ENCODE assay signal across 10 cellular contexts in the genomic region with DNA sequence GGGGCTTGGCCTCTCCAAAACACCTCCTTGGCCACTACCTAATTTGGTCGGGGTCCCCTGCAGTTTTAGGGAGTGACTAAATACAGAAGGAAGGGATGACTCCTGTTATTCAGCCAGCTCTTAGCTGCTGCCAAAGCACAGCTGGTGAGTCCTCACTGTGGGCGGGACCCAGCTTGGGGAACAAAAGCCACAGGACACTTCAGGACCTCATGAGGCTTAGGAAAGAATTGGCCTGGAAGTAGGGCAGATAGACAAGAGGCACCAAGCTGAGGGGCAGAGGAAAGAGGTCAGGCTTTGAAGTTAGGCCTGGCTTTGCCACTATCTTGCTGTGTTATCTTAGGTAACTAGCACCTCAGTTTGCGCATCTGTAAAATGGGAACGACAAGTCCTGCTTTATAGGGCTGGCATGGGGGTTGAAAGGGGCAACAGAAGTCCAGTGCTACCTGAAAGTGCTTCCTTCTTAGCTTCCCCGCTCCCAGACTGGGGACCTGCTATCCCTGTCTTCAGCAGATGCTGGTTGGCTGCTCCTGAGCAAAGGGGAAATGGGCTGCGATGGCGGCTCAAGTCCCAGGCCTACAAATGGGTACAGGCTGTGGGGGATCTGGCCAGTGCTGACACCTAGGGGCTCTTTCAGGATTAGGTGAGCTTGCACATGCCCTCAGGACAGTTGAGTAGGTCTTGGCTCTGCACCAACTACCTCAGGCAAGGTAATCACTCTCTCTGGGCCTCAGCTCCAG. TPM values are rescaled to one million over a fixed set of nuclear protein-coding genes. Genes with fewer than 3 reads are reported as not detected.
DNase-seq lines count a peak whose midpoint lies in the region; ATAC-seq, FAIRE-seq and TF ChIP-seq lines count a peak whose summit lies in the region.
"Had no signal": no experiment of that assay in that cellular context is flagged by ENCODE, and none has a peak within 500 bp of the region (broad histone marks: within the 10 kb centered on the region; RNA-seq: fewer than 3 reads in every experiment).

No MANE protein-coding gene starts in this region.

- H3K27me3 Mint-ChIP-seq in CD4-positive, alpha-beta memory T cell = no peaks in the 10 kb centered on the region
- H3K27me3 Mint-ChIP-seq: memory B cell had no signal

- WGBS in GM12878 (ENCODE audit: insufficient coverage, insufficient replicate concordance, low lambda C conversion rate, missing lambda C conversion rate) = 84% methylated on average over 7 of the region's 7 CpGs
- 44% methylated on average over 4 of the region's 7 CpGs for WGBS in HepG2 (ENCODE audit: low lambda C conversion rate)

- H2AFZ ChIP-seq in GM12878 (ENCODE audit: control insufficient read depth, low read depth, low read length) = no peak overlapping the region; the same call in 1 of the 2 replicates
- no peak overlapping the region for H2AFZ ChIP-seq in HepG2 (ENCODE audit: low read length)

- no peak overlapping the region for H3K4me3 ChIP-seq in CD4-positive, alpha-beta memory T cell (ENCODE audit: low read length in 2 of 2)
- H3K4me3 ChIP-seq in GM12878 (no peak overlapping the region), HepG2 (replicated peaks in 1 of 3; ENCODE audit: insufficient read depth in 1 of 3, low read depth in 2 of 3, low read length in 3 of 3) (peak overlapping the region in 1 of 3 experiments; percentile 49; a peak in 1 of 6 replicates)

- peak overlapping the region in 4 of 7 donors; percentile 43 to 72 (median 51) for H3K27ac Mint-ChIP-seq in CD4-positive, alpha-beta memory T cell
- H3K27ac Mint-ChIP-seq: memory B cell had no signal

- FAIRE-seq in GM12878 (lab: Jason Lieb, UNC) = no peak
- FAIRE-seq in HepG2 (lab: Jason Lieb, UNC) = no peak

- no peaks in the 10 kb centered on the region for H3K36me3 ChIP-seq in CD4-positive, alpha-beta memory T cell (ENCODE audit: insufficient read depth, low read length)
- H3K36me3 ChIP-seq in GM12878 (ENCODE audit: control insufficient read depth in 2 of 2, insufficient read depth in 2 of 2, low read length in 1 of 2) = no peaks in the 10 kb centered on the region
- H3K36me3 ChIP-seq in HepG2 (replicated peaks in 1 of 2; ENCODE audit: control insufficient read depth in 1 of 2, insufficient read depth in 2 of 2, low read length in 2 of 2) = no peaks in the 10 kb centered on the region

- in situ Hi-C loops in GM12878 (cut with MboI) = no loop called here
- in situ Hi-C loops in HepG2 (cut with HindIII; ENCODE audit: extremely low pct_ligation_motif_present, low pct_unique_long_range_greater_than_20kb) = loop anchor here (5.0 kb wide), 1 partner anchor 39 kb away; no protein-coding TSS in a partner anchor

- TF ChIP-seq RAD21 in GM12878 (IDR thresholded peaks at IDR 0.05; ENCODE audit: insufficient read depth, low read depth, low read length) = no peak
- TF ChIP-seq RAD21 in HepG2 (CRISPR knock-in tag; IDR thresholded peaks at IDR 0.05) = no peak

- ATAC-seq in GM12878 (no peak), HepG2 (peak; percentile 13; the same call in 2 of the 3 replicates), GM18517 (IDR thresholded peaks at IDR 0.05; ENCODE audit: unreplicated experiment) (no peak), GM18505 (IDR thresholded peaks at IDR 0.05; ENCODE audit: unreplicated experiment) (no peak)

- no peaks in the 10 kb centered on the region for H3K79me2 ChIP-seq in GM12878 (ENCODE audit: control insufficient read depth, insufficient read depth, low read length)
- no peaks in the 10 kb centered on the region for H3K79me2 ChIP-seq in HepG2 (ENCODE audit: insufficient read depth, low read length)

- TF ChIP-seq EP300 in GM12878 (IDR thresholded peaks at IDR 0.05; ENCODE audit: borderline replicate concordance in 1 of 2, control insufficient read depth in 1 of 2, low read depth in 2 of 2, low read length in 2 of 2) (no peak), HepG2 (IDR thresholded peaks at IDR 0.05; ENCODE audit: low read depth in 2 of 2, low read length in 2 of 2) (no peak), HepG2 (CRISPR knock-in tag; IDR thresholded peaks at IDR 0.05; ENCODE audit: borderline replicate concordance) (no peak)

- H4K20me1 ChIP-seq in GM12878 (ENCODE audit: control insufficient read depth, insufficient read depth) = no peaks in the 10 kb centered on the region
- no peaks in the 10 kb centered on the region for H4K20me1 ChIP-seq in HepG2 (ENCODE audit: insufficient read depth, low read length)

- no peak for DNase-seq in CD4-positive, alpha-beta memory T cell
- DNase-seq in HCEC 1CT (peak; percentile 71), GM12878 (ENCODE audit: low read depth, low spot score) (no peak), HepG2 (ENCODE audit: low spot score) (no peak), inferior parietal cortex (ENCODE audit: extremely low spot score) (no peak)
- no peak for DNase-seq in effector CD8-positive, alpha-beta T cell (lab: John Stamatoyannopoulos, UW)
- DNase-seq: NCI-H1694 treated with DMSO at 0.1 percent for 48 hours had no signal

- peaks cover 26% of the 10 kb centered on the region for H3K4me1 ChIP-seq in CD4-positive, alpha-beta memory T cell (ENCODE audit: insufficient read depth, low read length)
- H3K4me1 ChIP-seq in GM12878 (ENCODE audit: control insufficient read depth, insufficient read depth, low read length) (peaks cover 61% of the 10 kb centered on the region), HepG2 (ENCODE audit: insufficient read depth, low read length) (peaks cover 45% of the 10 kb centered on the region)

- no peak overlapping the region for H3K27ac ChIP-seq in CD4-positive, alpha-beta memory T cell (ENCODE audit: low read depth, low read length)
- peak overlapping the region; percentile 42; the same call in 1 of the 2 replicates for H3K27ac ChIP-seq in GM12878 (ENCODE audit: control insufficient read depth, insufficient read depth)
- H3K27ac ChIP-seq in HepG2 (ENCODE audit: extremely low read length, insufficient read depth, low read length) = no peak overlapping the region

- CTCF ChIA-PET in CD4-positive, alpha-beta memory T cell (lab: Charles Lee; ENCODE audit: partially characterized antibody) = interaction anchor here (0.6 to 1.7 kb wide), 4 partner anchors 13 to 147 kb away, joined by 3 to 6 read pairs (median 4); no protein-coding TSS in a partner anchor
- CTCF ChIA-PET in GM12878 (lab: Yijun Ruan, JAX) (interaction anchor here (0.8 to 4.5 kb wide), 17 partner anchors 10 to 264 kb away, joined by 3 to 35 read pairs (median 3); a partner anchor contains a TSS), HepG2 (lab: Yijun Ruan, JAX; ENCODE audit: low intra/inter-chr PET ratio, low total read pairs) (no interaction called here)

- peak overlapping the region; percentile 35; the same call in 1 of the 2 replicates for H3K9ac ChIP-seq in GM12878 (ENCODE audit: control insufficient read depth, insufficient read depth, low read length)
- H3K9ac ChIP-seq in HepG2 (ENCODE audit: insufficient read depth, low read depth, low read length) = no peak overlapping the region

- peaks cover 24 to 34% (median 29%) of the 10 kb centered on the region in 4 donors for H3K4me1 Mint-ChIP-seq in CD4-positive, alpha-beta memory T cell

- intact Hi-C loops in CD4-positive, alpha-beta memory T cell (cut with micrococcal nuclease) = no loop called here
- intact Hi-C loops in GM12878 (cut with micrococcal nuclease; ENCODE audit: unreplicated experiment) (no loop called here), HepG2 (cut with micrococcal nuclease; ENCODE audit: unreplicated experiment) (no loop called here)

- TF ChIP-seq POLR2A in GM12878 (IDR thresholded peaks at IDR 0.05; ENCODE audit: low read depth, low read length) (no peak), HepG2 (IDR thresholded peaks at IDR 0.05; ENCODE audit: insufficient read depth in 1 of 2, low read depth in 2 of 2, low read length in 2 of 2) (no peak), GM18505 (IDR thresholded peaks at IDR 0.05; ENCODE audit: borderline replicate concordance, extremely low read depth, insufficient read depth, insufficient read length) (no peak)

- no peaks in the 10 kb centered on the region for H3K9me3 ChIP-seq in CD4-positive, alpha-beta memory T cell (ENCODE audit: control insufficient read depth in 1 of 2, low read length in 2 of 2)
- H3K9me3 ChIP-seq in GM12878 (replicated peaks; ENCODE audit: control insufficient read depth, insufficient read depth, low read length) = no peaks in the 10 kb centered on the region
- no peaks in the 10 kb centered on the region for H3K9me3 ChIP-seq in HepG2 (ENCODE audit: low read length)

- H3K4me3 Mint-ChIP-seq in CD4-positive, alpha-beta memory T cell = no peak overlapping the region
- H3K4me3 Mint-ChIP-seq: memory B cell had no signal

- peaks cover 0 to under 1% (median 0%) of the 10 kb centered on the region in 8 donors for H3K9me3 Mint-ChIP-seq in CD4-positive, alpha-beta memory T cell
- H3K9me3 Mint-ChIP-seq: memory B cell had no signal

- POLR2A ChIA-PET in CD4-positive, alpha-beta memory T cell (lab: Charles Lee; ENCODE audit: partially characterized antibody) = interaction anchor here (1.8 kb wide), 1 partner anchor 38 kb away, joined by 5 read pairs; no protein-coding TSS in a partner anchor
- POLR2A ChIA-PET in GM12878 (lab: Charles Lee) = interaction anchor here (0.8 to 4.7 kb wide), 8 partner anchors 9 to 175 kb away, joined by 3 to 89 read pairs (median 14); a partner anchor contains a TSS
- POLR2A ChIA-PET in HepG2 (lab: Yijun Ruan, JAX) = interaction anchor here (1.6 kb wide), 1 partner anchor 49 kb away, joined by 5 read pairs; no protein-coding TSS in a partner anchor

- no TSS peak for BruUV-seq in GM12878 (replicated peaks; lab: Mats Ljungman, UMichigan)
- BruUV-seq in HepG2 (replicated peaks; lab: Mats Ljungman, UMichigan) = no TSS peak

- no peaks in the 10 kb centered on the region for H3K27me3 ChIP-seq in CD4-positive, alpha-beta memory T cell (ENCODE audit: insufficient read depth, low read length)
- H3K27me3 ChIP-seq in GM12878 (replicated peaks in 1 of 2; ENCODE audit: control insufficient read depth in 2 of 2, insufficient read depth in 2 of 2, low read length in 1 of 2) = no peaks in the 10 kb centered on the region
- H3K27me3 ChIP-seq in HepG2 (ENCODE audit: control insufficient read depth in 1 of 2, insufficient read depth in 2 of 2, low read length in 2 of 2) = 0 out of 5 replicates have a peak, but pooled peaks cover 0 to 3% of the 10 kb centered on the region in 2 experiments

- H3K4me2 ChIP-seq in GM12878 (ENCODE audit: control insufficient read depth, insufficient read depth) (peak overlapping the region; percentile 13), HepG2 (ENCODE audit: low read depth, low read length) (peak overlapping the region; percentile 72; the same call in 1 of the 2 replicates)

- RAD21 ChIA-PET in GM12878 (lab: Charles Lee; ENCODE audit: unreplicated experiment) = interaction anchor here (0.7 to 2.6 kb wide), 9 partner anchors 13 to 48 kb away, joined by 3 to 10 read pairs (median 4); a partner anchor contains a TSS

- TF ChIP-seq CTCF in GM12878 (IDR thresholded peaks at IDR 0.05 in 2 of 3, conservative IDR thresholded peaks at IDR 0.05 in 1 of 3; ENCODE audit: control insufficient read depth in 2 of 3, extremely low read depth in 1 of 3, insufficient read depth in 1 of 3, low read depth in 3 of 3, low read length in 3 of 3) (peak; percentile 1 to 21 (median 17); a peak in 1 of 6 replicates), HepG2 (CRISPR knock-in tag; IDR thresholded peaks at IDR 0.05) (peak; percentile 25; the same call in 1 of the 2 replicates)

- SMC1A ChIA-PET in GM12878 (lab: Charles Lee; ENCODE audit: uncharacterized antibody, unreplicated experiment) = interaction anchor here (1.2 to 4.7 kb wide), 3 partner anchors 28 to 47 kb away, joined by 3 to 66 read pairs (median 38); no protein-coding TSS in a partner anchor

- H3K36me3 Mint-ChIP-seq in CD4-positive, alpha-beta memory T cell = peaks cover 0 to 5% of the 10 kb centered on the region in 2 donors
- H3K36me3 Mint-ChIP-seq: memory B cell had no signal

RNA-seq across cellular contexts. Expression of a gene that starts 15.7 kb away (rescaled TPM):
- 10 to 100 TPM; 23.0 to 24.9 TPM for total RNA-seq in CD4-positive, alpha-beta memory T cell
- polyA plus RNA-seq in CD4-positive, alpha-beta memory T cell = 100 to 1,000 TPM in 1 of 2 donors, 10 to 100 TPM in 1; 61.6 to 139 TPM
- total RNA-seq in GM12878 (2013; cell fraction: nucleolus; rRNA removed) = 20.9 and 21.2 TPM in 2 replicates
- total RNA-seq in GM12878 (2014; rRNA removed) (79.4 and 89.5 TPM in 2 replicates), GM12878 (2014; rRNA removed; fragmentation: Illumina TruSeq; extraction: Trizol) (30.1 and 35.1 TPM in 2 replicates), GM12878 (2021) (70.3 and 81.4 TPM in 2 replicates), HepG2 (2016; rRNA removed; fragmentation: Illumina TruSeq; extraction: Trizol) (6.1 and 13.2 TPM in 2 replicates)
- 41.1 TPM for polyA plus RNA-seq in GM12878 (2011; ENCODE audit: low read depth)
- polyA plus RNA-seq in GM12878 (2011; rRNA removed) (81.1 and 113 TPM in 2 replicates), GM12878 (2014; fragmentation: Illumina TruSeq; extraction: Trizol) (36.6 and 41.3 TPM in 2 replicates), GM12878 (2014; fragmentation: Nextera tagmentation; extraction: Ambion mirVana) (10 to 100 TPM in 1 of 2 experiments, 1 to 10 TPM in 1; 5.6 to 21.0 TPM), GM12878 (2014; rRNA removed) (63.9 and 67.7 TPM in 2 replicates), GM12878 (2016; fragmentation: Nextera tagmentation; extraction: Ambion mirVana) (100 to 1,000 TPM in 1 of 2 experiments, 10 to 100 TPM in 1; 97.0 to 123 TPM), HepG2 (2011; rRNA removed) (12.9 and 21.8 TPM in 2 replicates)
- polyA plus RNA-seq in GM12878 (2011; cell fraction: cytosol; rRNA removed) = 134 and 138 TPM in 2 replicates
- polyA plus RNA-seq in GM12878 (2011; cell fraction: nucleus; rRNA removed) = 40.8 and 41.8 TPM in 2 replicates
- 76.1 and 123 TPM in 2 replicates for polyA plus RNA-seq in GM12878 (2012)
- 19.2 and 36.0 TPM in 2 replicates for polyA minus RNA-seq in GM12878 (2011; rRNA and poly(A)+ RNA removed)
- polyA minus RNA-seq in GM12878 (2011; cell fraction: cytosol; rRNA and poly(A)+ RNA removed) = 26.6 and 31.1 TPM in 2 replicates
- polyA minus RNA-seq in GM12878 (2011; cell fraction: nucleus; rRNA and poly(A)+ RNA removed) = 6.8 and 7.5 TPM in 2 replicates
- 2.7 and 3.0 TPM in 2 replicates for total RNA-seq in HepG2 (2016; cell fraction: cytosol; rRNA removed; fragmentation: Illumina TruSeq; extraction: Trizol; ENCODE audit: low read depth)
- 7.4 and 12.7 TPM in 2 replicates for total RNA-seq in HepG2 (2016; cell fraction: insoluble cytoplasmic fraction; rRNA removed; fragmentation: Illumina TruSeq; extraction: Trizol)
- 3.2 and 3.3 TPM in 2 replicates for total RNA-seq in HepG2 (2016; cell fraction: membrane; rRNA removed; fragmentation: Illumina TruSeq; extraction: Trizol)
- 8.4 and 10.6 TPM in 2 replicates for total RNA-seq in HepG2 (2016; cell fraction: nucleus; rRNA removed; fragmentation: Illumina TruSeq; extraction: Trizol)
- 18.2 and 23.3 TPM in 2 replicates for polyA plus RNA-seq in HepG2 (2011; cell fraction: cytosol; rRNA removed)
- polyA plus RNA-seq in HepG2 (2011; cell fraction: nucleus; rRNA removed) = 6.3 and 11.3 TPM in 2 replicates
- 10.8 and 16.9 TPM in 2 replicates for polyA plus RNA-seq in HepG2 (2012)
- polyA plus RNA-seq in HepG2 (2016; cell fraction: cytosol; fragmentation: Illumina TruSeq; extraction: Trizol; ENCODE audit: low read depth) = 2.0 and 3.3 TPM in 2 replicates
- 5.6 and 6.9 TPM in 2 replicates for polyA plus RNA-seq in HepG2 (2016; cell fraction: insoluble cytoplasmic fraction; fragmentation: Illumina TruSeq; extraction: Trizol; ENCODE audit: low read depth)
- 3.2 and 3.9 TPM in 2 replicates for polyA plus RNA-seq in HepG2 (2016; cell fraction: membrane; fragmentation: Illumina TruSeq; extraction: Trizol; ENCODE audit: low read depth)
- 12.0 and 16.6 TPM in 2 replicates for polyA plus RNA-seq in HepG2 (2016; cell fraction: nucleus; fragmentation: Illumina TruSeq; extraction: Trizol; ENCODE audit: insufficient read depth, low read depth)
- 7.1 and 42.2 TPM in 2 replicates for polyA minus RNA-seq in HepG2 (2011; rRNA and poly(A)+ RNA removed; ENCODE audit: low replicate concordance)
- polyA minus RNA-seq in HepG2 (2011; cell fraction: cytosol; rRNA and poly(A)+ RNA removed) = 4.4 and 7.3 TPM in 2 replicates
- polyA minus RNA-seq in HepG2 (2011; cell fraction: nucleus; rRNA and poly(A)+ RNA removed) = 1.3 and 1.4 TPM in 2 replicates

RNA-seq across cellular contexts. Expression of a gene that starts 21.3 kb away (rescaled TPM):
- 1 to 10 TPM; 2.7 to 2.9 TPM for total RNA-seq in CD4-positive, alpha-beta memory T cell
- under 1 TPM; 0.12 to 0.15 TPM for polyA plus RNA-seq in CD4-positive, alpha-beta memory T cell
- total RNA-seq in GM12878 (2013; cell fraction: nucleolus; rRNA removed) = 199 and 205 TPM in 2 replicates
- total RNA-seq in GM12878 (2014; rRNA removed) (97.3 and 105 TPM in 2 replicates), GM12878 (2014; rRNA removed; fragmentation: Illumina TruSeq; extraction: Trizol) (53.3 and 54.3 TPM in 2 replicates), GM12878 (2021) (80.2 and 83.8 TPM in 2 replicates), HepG2 (2016; rRNA removed; fragmentation: Illumina TruSeq; extraction: Trizol) (not detected in 2 replicates)
- polyA plus RNA-seq in GM12878 (2011; ENCODE audit: low read depth) = 34.5 TPM
- polyA plus RNA-seq in GM12878 (2011; rRNA removed) (129 and 193 TPM in 2 replicates), GM12878 (2014; fragmentation: Illumina TruSeq; extraction: Trizol) (59.5 and 80.8 TPM in 2 replicates), GM12878 (2014; fragmentation: Nextera tagmentation; extraction: Ambion mirVana) (10 to 100 TPM; 10.9 to 13.1 TPM), GM12878 (2014; rRNA removed) (108 and 127 TPM in 2 replicates), GM12878 (2016; fragmentation: Nextera tagmentation; extraction: Ambion mirVana) (10 to 100 TPM; 60.1 to 68.6 TPM), HepG2 (2011; rRNA removed) (0.04 TPM in 1 of 2 replicates, not detected in the other)
- polyA plus RNA-seq in GM12878 (2011; cell fraction: cytosol; rRNA removed) = 212 and 255 TPM in 2 replicates
- 826 and 1,005 TPM in 2 replicates for polyA plus RNA-seq in GM12878 (2011; cell fraction: nucleus; rRNA removed)
- polyA plus RNA-seq in GM12878 (2012) = 59.3 and 73.9 TPM in 2 replicates
- polyA minus RNA-seq in GM12878 (2011; rRNA and poly(A)+ RNA removed) = 91.0 and 144 TPM in 2 replicates
- 35.3 and 38.5 TPM in 2 replicates for polyA minus RNA-seq in GM12878 (2011; cell fraction: cytosol; rRNA and poly(A)+ RNA removed)
- 102 and 127 TPM in 2 replicates for polyA minus RNA-seq in GM12878 (2011; cell fraction: nucleus; rRNA and poly(A)+ RNA removed)
- total RNA-seq in HepG2 (2016; cell fraction: cytosol; rRNA removed; fragmentation: Illumina TruSeq; extraction: Trizol; ENCODE audit: low read depth) = not detected in 2 replicates
- total RNA-seq in HepG2 (2016; cell fraction: insoluble cytoplasmic fraction; rRNA removed; fragmentation: Illumina TruSeq; extraction: Trizol) = not detected in 2 replicates
- total RNA-seq in HepG2 (2016; cell fraction: membrane; rRNA removed; fragmentation: Illumina TruSeq; extraction: Trizol) = not detected in 2 replicates
- not detected in 2 replicates for total RNA-seq in HepG2 (2016; cell fraction: nucleus; rRNA removed; fragmentation: Illumina TruSeq; extraction: Trizol)
- polyA plus RNA-seq in HepG2 (2011; cell fraction: cytosol; rRNA removed) = 0.01 and 0.04 TPM in 2 replicates
- 0.14 and 0.33 TPM in 2 replicates for polyA plus RNA-seq in HepG2 (2011; cell fraction: nucleus; rRNA removed)
- polyA plus RNA-seq in HepG2 (2012) = not detected in 2 replicates
- not detected in 2 replicates for polyA plus RNA-seq in HepG2 (2016; cell fraction: cytosol; fragmentation: Illumina TruSeq; extraction: Trizol; ENCODE audit: low read depth)
- polyA plus RNA-seq in HepG2 (2016; cell fraction: insoluble cytoplasmic fraction; fragmentation: Illumina TruSeq; extraction: Trizol; ENCODE audit: low read depth) = not detected in 2 replicates
- not detected in 2 replicates for polyA plus RNA-seq in HepG2 (2016; cell fraction: membrane; fragmentation: Illumina TruSeq; extraction: Trizol; ENCODE audit: low read depth)
- polyA plus RNA-seq in HepG2 (2016; cell fraction: nucleus; fragmentation: Illumina TruSeq; extraction: Trizol; ENCODE audit: insufficient read depth, low read depth) = not detected in 2 replicates
- polyA minus RNA-seq in HepG2 (2011; rRNA and poly(A)+ RNA removed; ENCODE audit: low replicate concordance) = 0.33 TPM in 1 of 2 replicates, not detected in the other
- polyA minus RNA-seq in HepG2 (2011; cell fraction: cytosol; rRNA and poly(A)+ RNA removed) = not detected in 2 replicates
- not detected in 2 replicates for polyA minus RNA-seq in HepG2 (2011; cell fraction: nucleus; rRNA and poly(A)+ RNA removed)

RNA-seq across cellular contexts. Expression of a gene that starts 52.4 kb away (rescaled TPM):
- total RNA-seq in CD4-positive, alpha-beta memory T cell = 10 to 100 TPM; 18.4 to 19.2 TPM
- polyA plus RNA-seq in CD4-positive, alpha-beta memory T cell = 1 to 10 TPM in 1 of 2 donors, under 1 TPM in 1; 0.02 to 1.7 TPM
- 19.7 and 22.3 TPM in 2 replicates for total RNA-seq in GM12878 (2013; cell fraction: nucleolus; rRNA removed)
- total RNA-seq in GM12878 (2014; rRNA removed) = 1.1 and 2.0 TPM in 2 replicates
- 0.85 and 1.1 TPM in 2 replicates for total RNA-seq in GM12878 (2014; rRNA removed; fragmentation: Illumina TruSeq; extraction: Trizol)
- 10.6 and 13.0 TPM in 2 replicates for total RNA-seq in GM12878 (2021)
- 2.3 TPM for polyA plus RNA-seq in GM12878 (2011; ENCODE audit: low read depth)
- 1.1 and 1.2 TPM in 2 replicates for polyA plus RNA-seq in GM12878 (2011; rRNA removed)
- 1.3 and 1.6 TPM in 2 replicates for polyA plus RNA-seq in GM12878 (2011; cell fraction: cytosol; rRNA removed)
- polyA plus RNA-seq in GM12878 (2011; cell fraction: nucleus; rRNA removed) = 7.1 and 10.9 TPM in 2 replicates
- 4.1 and 6.0 TPM in 2 replicates for polyA plus RNA-seq in GM12878 (2012)
- polyA plus RNA-seq in GM12878 (2014; fragmentation: Illumina TruSeq; extraction: Trizol) = 1.3 and 1.9 TPM in 2 replicates
- polyA plus RNA-seq in GM12878 (2014; fragmentation: Nextera tagmentation; extraction: Ambion mirVana) = under 1 TPM; 0.21 to 0.26 TPM
- polyA plus RNA-seq in GM12878 (2014; rRNA removed) = 5.3 and 7.4 TPM in 2 replicates
- 1 to 10 TPM; 1.4 to 2.0 TPM for polyA plus RNA-seq in GM12878 (2016; fragmentation: Nextera tagmentation; extraction: Ambion mirVana)
- polyA minus RNA-seq in GM12878 (2011; rRNA and poly(A)+ RNA removed) = 2.3 and 2.4 TPM in 2 replicates
- 2.8 and 4.8 TPM in 2 replicates for polyA minus RNA-seq in GM12878 (2011; cell fraction: cytosol; rRNA and poly(A)+ RNA removed)
- polyA minus RNA-seq in GM12878 (2011; cell fraction: nucleus; rRNA and poly(A)+ RNA removed) = 3.5 and 4.5 TPM in 2 replicates
- 2.6 and 2.7 TPM in 2 replicates for total RNA-seq in HepG2 (2016; rRNA removed; fragmentation: Illumina TruSeq; extraction: Trizol)
- total RNA-seq in HepG2 (2016; cell fraction: cytosol; rRNA removed; fragmentation: Illumina TruSeq; extraction: Trizol; ENCODE audit: low read depth) = 1.9 and 2.6 TPM in 2 replicates
- 3.1 and 3.5 TPM in 2 replicates for total RNA-seq in HepG2 (2016; cell fraction: insoluble cytoplasmic fraction; rRNA removed; fragmentation: Illumina TruSeq; extraction: Trizol)
- total RNA-seq in HepG2 (2016; cell fraction: membrane; rRNA removed; fragmentation: Illumina TruSeq; extraction: Trizol) = 1.6 and 2.4 TPM in 2 replicates
- 3.0 and 6.6 TPM in 2 replicates for total RNA-seq in HepG2 (2016; cell fraction: nucleus; rRNA removed; fragmentation: Illumina TruSeq; extraction: Trizol)
- polyA plus RNA-seq in HepG2 (2011; rRNA removed) = 1.0 and 1.2 TPM in 2 replicates
- 0.52 and 0.72 TPM in 2 replicates for polyA plus RNA-seq in HepG2 (2011; cell fraction: cytosol; rRNA removed)
- 7.0 and 8.3 TPM in 2 replicates for polyA plus RNA-seq in HepG2 (2011; cell fraction: nucleus; rRNA removed)
- polyA plus RNA-seq in HepG2 (2012) = 4.7 and 7.3 TPM in 2 replicates
- polyA plus RNA-seq in HepG2 (2016; cell fraction: cytosol; fragmentation: Illumina TruSeq; extraction: Trizol; ENCODE audit: low read depth) = 0.24 and 0.35 TPM in 2 replicates
- polyA plus RNA-seq in HepG2 (2016; cell fraction: insoluble cytoplasmic fraction; fragmentation: Illumina TruSeq; extraction: Trizol; ENCODE audit: low read depth) = 3.9 and 4.0 TPM in 2 replicates
- 0.32 and 0.57 TPM in 2 replicates for polyA plus RNA-seq in HepG2 (2016; cell fraction: membrane; fragmentation: Illumina TruSeq; extraction: Trizol; ENCODE audit: low read depth)
- 12.2 and 16.8 TPM in 2 replicates for polyA plus RNA-seq in HepG2 (2016; cell fraction: nucleus; fragmentation: Illumina TruSeq; extraction: Trizol; ENCODE audit: insufficient read depth, low read depth)
- 3.1 and 6.5 TPM in 2 replicates for polyA minus RNA-seq in HepG2 (2011; rRNA and poly(A)+ RNA removed; ENCODE audit: low replicate concordance)
- 3.1 and 3.7 TPM in 2 replicates for polyA minus RNA-seq in HepG2 (2011; cell fraction: cytosol; rRNA and poly(A)+ RNA removed)
- polyA minus RNA-seq in HepG2 (2011; cell fraction: nucleus; rRNA and poly(A)+ RNA removed) = 5.1 and 5.3 TPM in 2 replicates

Comparison
In these comparisons a context has a peak if more than half of its experiments do, and no peak if none do; other contexts are left out.
1. RNA of a gene that starts 21.3 kb away (total RNA-seq): 53.3 to 205 TPM in GM12878; 2.7 to 2.9 TPM in CD4-positive, alpha-beta memory T cell and not detected in HepG2; every median in the first group is over 10 times any median in the second.